Comparison of ENCODE assay signal across 9 cellular contexts in the genomic region with DNA sequence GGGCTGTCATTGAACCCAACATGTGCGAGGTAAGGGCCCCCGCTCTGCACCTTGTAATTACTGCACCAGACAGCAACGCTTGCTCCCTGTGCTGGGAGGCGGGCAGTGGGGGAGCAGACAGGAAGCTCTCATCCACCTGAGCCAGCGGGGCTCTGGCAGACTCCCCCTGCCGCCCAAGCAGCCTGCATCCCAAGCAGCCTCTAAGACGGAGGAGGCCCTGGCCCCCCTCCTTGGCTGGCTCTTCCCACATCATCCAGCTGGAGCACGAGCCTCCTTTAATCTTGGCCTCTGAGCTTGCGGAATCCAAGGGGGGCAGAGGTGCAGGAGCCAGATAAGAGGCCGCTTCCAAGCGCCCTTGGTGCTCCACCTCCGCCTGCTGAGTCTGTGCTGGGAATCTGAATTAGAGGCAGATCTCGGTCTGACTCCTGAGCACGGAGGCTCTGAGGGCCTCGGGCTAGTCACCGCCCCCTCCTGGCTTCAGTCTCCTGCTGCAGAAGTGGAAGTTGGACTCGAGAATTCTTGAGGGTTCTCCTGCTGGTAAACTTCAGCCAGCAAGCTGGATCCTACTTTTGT. TPM values are rescaled to one million over a fixed set of nuclear protein-coding genes. Genes with fewer than 3 reads are reported as not detected.
DNase-seq lines count a peak whose midpoint lies in the region; ATAC-seq lines count a peak whose summit lies in the region.
"Had no signal": no experiment of that assay in that cellular context is flagged by ENCODE, and none has a peak within 500 bp of the region (broad histone marks: within the 10 kb centered on the region; RNA-seq: fewer than 3 reads in every experiment).

No MANE protein-coding gene starts in this region.

- no peak overlapping the region for H3K4me3 Mint-ChIP-seq in activated naive CD4-positive, alpha-beta T cell treated with anti-CD3 and anti-CD28 coated beads, Interleukin-2, amount 10 ng/mL, durations not matched to agents 7 days and 5 days
- H3K4me3 Mint-ChIP-seq in activated T-helper 17 cell treated with anti-CD3 and anti-CD28 coated beads, Interleukin-2, amount 50 U/mL, for 72 hours, result no peak overlapping the region
- H3K4me3 Mint-ChIP-seq: naive thymus-derived CD8-positive, alpha-beta T cell had no signal

- H3K9ac ChIP-seq in neuronal stem cell (ENCODE audit: low read depth, low read length, poor library complexity), result peak overlapping the region; percentile 34

- ATAC-seq in HG02840 (IDR thresholded peaks at IDR 0.05; ENCODE audit: low FRiP score, unreplicated experiment), result no peak
- ATAC-seq in GM18861 (IDR thresholded peaks at IDR 0.05; ENCODE audit: unreplicated experiment), result no peak
- no peak for ATAC-seq in activated T-helper 17 cell treated with anti-CD3 and anti-CD28 coated beads, Interleukin-2, amount 50 U/mL, for 72 hours (replicated peaks)

- H3K27ac Mint-ChIP-seq in activated naive CD4-positive, alpha-beta T cell treated with anti-CD3 and anti-CD28 coated beads, Interleukin-2, amount 10 ng/mL, durations not matched to agents 7 days and 5 days, result no peak overlapping the region
- H3K27ac Mint-ChIP-seq in activated T-helper 17 cell treated with anti-CD3 and anti-CD28 coated beads, Interleukin-2, amount 50 U/mL, for 72 hours, result no peak overlapping the region

- no peak overlapping the region for H2BK12ac ChIP-seq in neuronal stem cell (ENCODE audit: low read length)

- peaks cover 0 to 4% of the 10 kb centered on the region in 2 donors for H3K36me3 ChIP-seq in neuronal stem cell (replicated peaks in 1 of 2; ENCODE audit: control insufficient read depth in 2 of 2, insufficient read depth in 2 of 2, low read length in 2 of 2)

- no peaks in the 10 kb centered on the region for H3K9me3 ChIP-seq in neuronal stem cell (replicated peaks in 1 of 2; ENCODE audit: control insufficient read depth in 2 of 2, insufficient read depth in 1 of 2, low read depth in 1 of 2, low read length in 2 of 2)

- DNase-seq in ELR (ENCODE audit: low read depth) (peak; percentile 26), NCI-H2227 (lab: John Stamatoyannopoulos, UW; ENCODE audit: unreplicated experiment) (peak; percentile 95), fibroblast of gingiva (ENCODE audit: low read depth) (peak; percentile 34), neuronal stem cell (ENCODE audit: low spot score) (peak; percentile 48)
- no peak for DNase-seq in activated naive CD4-positive, alpha-beta T cell treated with anti-CD3 and anti-CD28 coated beads, Interleukin-2, amount 10 ng/mL, durations not matched to agents 7 days and 5 days

- no peak overlapping the region for H3K27ac ChIP-seq in neuronal stem cell (replicated peaks; ENCODE audit: low read length)

- H2AK5ac ChIP-seq in neuronal stem cell (ENCODE audit: low read depth, low read length), result peak overlapping the region; percentile 28

- no peak overlapping the region for H4K91ac ChIP-seq in neuronal stem cell (ENCODE audit: low read depth, low read length, poor library complexity)

- no peak overlapping the region for H3K4me2 ChIP-seq in neuronal stem cell (ENCODE audit: insufficient read depth, low read length, poor library complexity, severe bottlenecking)

- H3K18ac ChIP-seq in neuronal stem cell (ENCODE audit: low read length), result peak overlapping the region; percentile 63

- CTCF ChIA-PET in activated naive CD4-positive, alpha-beta T cell treated with anti-CD3 and anti-CD28 coated beads, Interleukin-2, amount 10 ng/mL, durations not matched to agents 7 days and 5 days (lab: Charles Lee), result interaction anchor here (0.8 to 3.3 kb wide), 23 partner anchors 10 to 361 kb away, joined by 3 to 34 read pairs (median 3); a partner anchor contains a TSS

- H3K27me3 Mint-ChIP-seq in activated naive CD4-positive, alpha-beta T cell treated with anti-CD3 and anti-CD28 coated beads, Interleukin-2, amount 10 ng/mL, durations not matched to agents 7 days and 5 days, result peaks cover 14% of the 10 kb centered on the region
- no peaks in the 10 kb centered on the region for H3K27me3 Mint-ChIP-seq in activated T-helper 17 cell treated with anti-CD3 and anti-CD28 coated beads, Interleukin-2, amount 50 U/mL, for 72 hours
- H3K27me3 Mint-ChIP-seq: naive thymus-derived CD8-positive, alpha-beta T cell had no signal

- no peak overlapping the region for H4K8ac ChIP-seq in neuronal stem cell (ENCODE audit: low read depth, low read length)

- peaks cover 13% of the 10 kb centered on the region for H3K4me1 Mint-ChIP-seq in activated naive CD4-positive, alpha-beta T cell treated with anti-CD3 and anti-CD28 coated beads, Interleukin-2, amount 10 ng/mL, durations not matched to agents 7 days and 5 days
- peaks cover 12% of the 10 kb centered on the region for H3K4me1 Mint-ChIP-seq in activated T-helper 17 cell treated with anti-CD3 and anti-CD28 coated beads, Interleukin-2, amount 50 U/mL, for 72 hours

- peaks cover 35 to 46% of the 10 kb centered on the region in 2 donors for H3K4me1 ChIP-seq in neuronal stem cell (ENCODE audit: control insufficient read depth in 2 of 2, insufficient read depth in 1 of 2, low read depth in 1 of 2, low read length in 2 of 2)

- no peak overlapping the region for H3K4me3 ChIP-seq in neuronal stem cell (ENCODE audit: low read length in 2 of 2)

- H3K27me3 ChIP-seq in neuronal stem cell (ENCODE audit: control insufficient read depth in 3 of 3, insufficient read depth in 3 of 3, low read depth in 1 of 3, low read length in 3 of 3), result no peaks in the 10 kb centered on the region

- H3K36me3 Mint-ChIP-seq in activated naive CD4-positive, alpha-beta T cell treated with anti-CD3 and anti-CD28 coated beads, Interleukin-2, amount 10 ng/mL, durations not matched to agents 7 days and 5 days, result peaks cover 28% of the 10 kb centered on the region
- peaks cover 35% of the 10 kb centered on the region for H3K36me3 Mint-ChIP-seq in activated T-helper 17 cell treated with anti-CD3 and anti-CD28 coated beads, Interleukin-2, amount 50 U/mL, for 72 hours (ENCODE audit: low read depth)

- no peak overlapping the region for H3K4ac ChIP-seq in neuronal stem cell (ENCODE audit: low read length)

- H3K23ac ChIP-seq in neuronal stem cell (ENCODE audit: low read depth, low read length, poor library complexity), result peak overlapping the region; percentile 12

- no peak overlapping the region for H3K14ac ChIP-seq in neuronal stem cell (ENCODE audit: low read length)

- H3K79me1 ChIP-seq in neuronal stem cell (ENCODE audit: low read depth, low read length), result no peaks in the 10 kb centered on the region

- no peaks in the 10 kb centered on the region for H3K9me3 Mint-ChIP-seq in activated naive CD4-positive, alpha-beta T cell treated with anti-CD3 and anti-CD28 coated beads, Interleukin-2, amount 10 ng/mL, durations not matched to agents 7 days and 5 days
- H3K9me3 Mint-ChIP-seq in activated T-helper 17 cell treated with anti-CD3 and anti-CD28 coated beads, Interleukin-2, amount 50 U/mL, for 72 hours, result no peaks in the 10 kb centered on the region
- H3K9me3 Mint-ChIP-seq: naive thymus-derived CD8-positive, alpha-beta T cell had no signal

- H2BK15ac ChIP-seq in neuronal stem cell (ENCODE audit: low read length), result no peak overlapping the region

- no peak overlapping the region for H2BK5ac ChIP-seq in neuronal stem cell (ENCODE audit: low read length)

- no peak overlapping the region for H2BK120ac ChIP-seq in neuronal stem cell (ENCODE audit: low read depth, low read length)

- H2AFZ ChIP-seq in neuronal stem cell (ENCODE audit: low read length), result no peak overlapping the region

- no CpG with 5 or more reads among the region's 17 CpGs for WGBS in neuronal stem cell (ENCODE audit: extremely low coverage in 2 of 2, insufficient read length in 2 of 2, insufficient replicate concordance in 1 of 2), 2 donors

RNA-seq across cellular contexts. Expression of a gene that starts 40.0 kb away (rescaled TPM):
- 0.20 TPM for polyA plus RNA-seq in neuronal stem cell (2013, experiment 1 of 2)
- polyA plus RNA-seq in neuronal stem cell (2013, experiment 2 of 2), result 0.19 TPM
- total RNA-seq in activated T-helper 17 cell treated with anti-CD3 and anti-CD28 coated beads, Interleukin-2, amount 50 U/mL, for 72 hours, result not detected
- total RNA-seq: naive thymus-derived CD8-positive, alpha-beta T cell had no signal
- polyA plus RNA-seq: naive thymus-derived CD8-positive, alpha-beta T cell had no signal

RNA-seq across cellular contexts. Expression of a gene that starts 58.1 kb away (rescaled TPM):
- 34.2 TPM for polyA plus RNA-seq in neuronal stem cell (2013, experiment 1 of 2)
- polyA plus RNA-seq in neuronal stem cell (2013, experiment 2 of 2), result 32.1 TPM
- total RNA-seq in activated T-helper 17 cell treated with anti-CD3 and anti-CD28 coated beads, Interleukin-2, amount 50 U/mL, for 72 hours, result 10 to 100 TPM; 54.6 to 57.2 TPM
